ENCODE assay signal across 5 cellular contexts in genomic region chr1:143988602-143989437, GRCh38. TPM values are rescaled to one million over a fixed set of nuclear protein-coding genes. Genes with fewer than 3 reads are reported as not detected.
A peak's percentile ranks its signal among the peaks of the same experiment; 100 is the strongest.
DNase-seq lines count a peak whose midpoint lies in the region; ATAC-seq and TF ChIP-seq lines count a peak whose summit lies in the region.
"Not testable (repeated sequence)": the region's sequence is repeated elsewhere in the genome, so short reads cannot be mapped to it uniquely, and the experiment has no call there.

No MANE protein-coding gene starts in this region.

- not testable (repeated sequence) for H3K4me3 ChIP-seq in OCI-LY3 (ENCODE audit: low read length); left lung; lower lobe of right lung

- not testable (repeated sequence) for H3K4me3 Mint-ChIP-seq in activated CD4-positive, alpha-beta T cell treated with anti-CD3 and anti-CD28 coated beads, Interleukin-2, amount 10 ng/mL, durations not matched to agents 24 days and 14 days

- DNase-seq in activated CD4-positive, alpha-beta T cell treated with anti-CD3 and anti-CD28 coated beads, Interleukin-2, amount 10 ng/mL, durations not matched to agents 24 days and 14 days: peak; percentile 18
- not testable (repeated sequence) for DNase-seq in left ventricle myocardium superior, left lung, lower lobe of right lung

- not testable (repeated sequence) for H3K36me3 Mint-ChIP-seq in activated CD4-positive, alpha-beta T cell treated with anti-CD3 and anti-CD28 coated beads, Interleukin-2, amount 10 ng/mL, durations not matched to agents 24 days and 14 days (ENCODE audit: low read depth)

- TF ChIP-seq CTCF in OCI-LY3 (IDR thresholded peaks at IDR 0.05; ENCODE audit: low read depth, low read length); left lung (IDR thresholded peaks at IDR 0.05); lower lobe of right lung (IDR thresholded peaks at IDR 0.05): not testable (repeated sequence)

- peak overlapping the region; percentile 28; the same call in 1 of the 2 replicates for H3K4me2 ChIP-seq in OCI-LY3 (ENCODE audit: low read length)

- H3K9me3 ChIP-seq in OCI-LY3 (ENCODE audit: insufficient read depth, low read length); left lung; lower lobe of right lung: not testable (repeated sequence)

- H3K27me3 Mint-ChIP-seq in activated CD4-positive, alpha-beta T cell treated with anti-CD3 and anti-CD28 coated beads, Interleukin-2, amount 10 ng/mL, durations not matched to agents 24 days and 14 days: not testable (repeated sequence)

- not testable (repeated sequence) for H3K4me1 ChIP-seq in OCI-LY3 (ENCODE audit: low read length); left lung; lower lobe of right lung

- not testable (repeated sequence) for H3K9ac ChIP-seq in OCI-LY3 (ENCODE audit: low read length)

- not testable (repeated sequence) for H3K36me3 ChIP-seq in OCI-LY3 (replicated peaks; ENCODE audit: low read depth, low read length); left lung; lower lobe of right lung

- H4K20me1 ChIP-seq in OCI-LY3 (ENCODE audit: insufficient read depth, low read length): not testable (repeated sequence)

- ATAC-seq in left ventricle myocardium superior (peak; percentile 20), left lung (peak; percentile 73), lower lobe of right lung (peak; percentile 57 to 87)

- H2AFZ ChIP-seq in OCI-LY3 (ENCODE audit: low read depth, low read length): not testable (repeated sequence)

- not testable (repeated sequence) for H3K27me3 ChIP-seq in OCI-LY3 (ENCODE audit: low read depth, low read length); left lung; lower lobe of right lung (ENCODE audit: low read depth)

- not testable (repeated sequence) for H3K4me1 Mint-ChIP-seq in activated CD4-positive, alpha-beta T cell treated with anti-CD3 and anti-CD28 coated beads, Interleukin-2, amount 10 ng/mL, durations not matched to agents 24 days and 14 days

- H3K9me3 Mint-ChIP-seq in activated CD4-positive, alpha-beta T cell treated with anti-CD3 and anti-CD28 coated beads, Interleukin-2, amount 10 ng/mL, durations not matched to agents 24 days and 14 days: not testable (repeated sequence)

- H3K27ac Mint-ChIP-seq in activated CD4-positive, alpha-beta T cell treated with anti-CD3 and anti-CD28 coated beads, Interleukin-2, amount 10 ng/mL, durations not matched to agents 24 days and 14 days: not testable (repeated sequence)

- not testable (repeated sequence) for H3K27ac ChIP-seq in OCI-LY3 (ENCODE audit: low read length); left lung; lower lobe of right lung

- H3K79me2 ChIP-seq in OCI-LY3 (ENCODE audit: low read length): not testable (repeated sequence)

- intact Hi-C loops in activated CD4-positive, alpha-beta T cell treated with anti-CD3 and anti-CD28 coated beads, Interleukin-2, amount 10 ng/mL, durations not matched to agents 24 days and 14 days (cut with micrococcal nuclease); left ventricle myocardium superior (cut with micrococcal nuclease); left lung (cut with DNase I); lower lobe of right lung (cut with DNase I): not testable (repeated sequence)

RNA-seq across cellular contexts. Expression of gene FAM72C, which starts 17.0 kb away (rescaled TPM):
- 16.9 and 17.3 TPM in 2 replicates for total RNA-seq in activated CD4-positive, alpha-beta T cell treated with anti-CD3 and anti-CD28 coated beads, Interleukin-2, amount 10 ng/mL, durations not matched to agents 24 days and 14 days
- total RNA-seq in left ventricle myocardium superior (not detected), left lung (under 1 TPM; 0.18 to 0.70 TPM), lower lobe of right lung (not detected)

Comparison
In these comparisons a context has a peak if more than half of its experiments do, and no peak if none do; other contexts are left out.
1. ATAC-seq: peak in every context shown above with its lines; median percentile 73 in left lung; 72 in lower lobe of right lung; 20 in left ventricle myocardium superior.
2. RNA of gene FAM72C, which starts 17.0 kb away (total RNA-seq): 16.9 to 17.3 TPM in activated CD4-positive, alpha-beta T cell treated with anti-CD3 and anti-CD28 coated beads, Interleukin-2, amount 10 ng/mL, durations not matched to agents 24 days and 14 days; 0.18 to 0.70 TPM in left lung, not detected in left ventricle myocardium superior (single experiment) and not detected in lower lobe of right lung (single experiment); every median in the first group is over 10 times any median in the second.